Comparison of ENCODE assay signal across 15 cellular contexts in genomic region chr13:60944016-60944415, GRCh38.
"Had no signal": no experiment of that assay in that cellular context is flagged by ENCODE, and none has a peak within 500 bp of the region (broad histone marks: within the 10 kb centered on the region; RNA-seq: fewer than 3 reads in every experiment).

No MANE protein-coding gene starts in this region.

- H3K36me3 ChIP-seq: gastrocnemius medialis, heart right ventricle, spleen, tibial artery, upper lobe of left lung, vagina had no signal

- H3K4me1 ChIP-seq: gastrocnemius medialis, heart right ventricle, spleen, tibial artery, upper lobe of left lung, vagina had no signal

- H3K27ac ChIP-seq: gastrocnemius medialis, heart right ventricle, spleen, tibial artery, upper lobe of left lung, vagina had no signal

- H3K27me3 ChIP-seq: gastrocnemius medialis, heart right ventricle, spleen, tibial artery, upper lobe of left lung, vagina had no signal

- H3K9me3 ChIP-seq: gastrocnemius medialis, tibial artery, upper lobe of left lung, vagina had no signal

- DNase-seq: effector memory CD8-positive, alpha-beta T cell; erythroblast; gastrocnemius medialis; heart right ventricle; hypothalamus; mammary epithelial cell; naive thymus-derived CD4-positive, alpha-beta T cell; nephron progenitor cell; spleen; stimulated activated CD4-positive, alpha-beta T cell treated with anti-CD3 and anti-CD28 coated beads, Interleukin-15, amount 100 ng/mL, for 24 hours; stimulated activated CD4-positive, alpha-beta T cell treated with anti-CD3 and anti-CD28 coated beads, Interleukin-1b, Interleukin-23, amount 100 ng/mL, for 48 hours; stimulated activated CD4-positive, alpha-beta T cell treated with anti-CD3 and anti-CD28 coated beads, Interleukin-4, amount 100 ng/mL, for 24 hours; tibial artery; upper lobe of left lung had no signal

- H3K4me3 ChIP-seq: gastrocnemius medialis, heart right ventricle, spleen, tibial artery, upper lobe of left lung, vagina had no signal
